ENCODE assay signal across 25 cellular contexts in the genomic region with DNA sequence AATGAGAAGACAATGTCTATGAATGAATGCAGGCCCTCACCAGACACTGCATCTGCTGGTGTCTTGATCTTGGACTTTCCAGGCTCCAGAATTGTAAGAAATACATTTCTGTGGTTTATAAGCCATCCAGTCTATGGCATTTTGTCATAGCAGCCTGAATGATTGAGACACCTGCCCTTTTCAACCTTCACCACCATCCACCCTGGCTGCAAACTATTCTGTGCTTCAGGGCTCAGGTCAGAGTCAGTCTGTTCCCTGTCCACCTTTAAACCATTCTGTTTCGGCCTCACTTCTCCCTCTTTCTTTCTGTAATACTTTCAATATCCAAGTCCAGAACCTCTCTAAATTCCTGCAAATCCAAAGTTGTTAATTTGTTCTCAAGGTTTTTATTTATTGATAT. TPM values are rescaled to one million over a fixed set of nuclear protein-coding genes. Genes with fewer than 3 reads are reported as not detected.
DNase-seq lines count a peak whose midpoint lies in the region; ATAC-seq, FAIRE-seq and TF ChIP-seq lines count a peak whose summit lies in the region.
"Had no signal": no experiment of that assay in that cellular context is flagged by ENCODE, and none has a peak within 500 bp of the region (broad histone marks: within the 10 kb centered on the region; RNA-seq: fewer than 3 reads in every experiment).

No MANE protein-coding gene starts in this region.

- TF ChIP-seq POLR2A in GM12892 (IDR thresholded peaks at IDR 0.05; ENCODE audit: low read depth, low read length), result no peak

- H3K27ac ChIP-seq in SJCRH30 (peak overlapping the region; percentile 50), lung (ENCODE audit: low read depth in 1 of 2, low read length in 1 of 2) (no peak overlapping the region)
- H3K27ac ChIP-seq: BLaER1 had no signal

- DNase-seq in SJCRH30 (peak in 1 of 2 experiments; percentile 73), left lobe of liver (ENCODE audit: low spot score) (no peak), lung (ENCODE audit: low spot score) (peak; percentile 9), GM12892 (ENCODE audit: insufficient read length) (no peak)
- DNase-seq: 8988T; ACHN; BE2C; C1 segment of cervical spinal cord; CD4-positive, alpha-beta memory T cell; CD4-positive, CD25-positive, alpha-beta regulatory T cell; CD8-positive, alpha-beta memory T cell; COR-L47; DMS 273 treated with DMSO at 0.1 percent for 48 hours; DMS153; DMS53; DMS79; DND-41; EL; GDM1 had no signal

- no peak for TF ChIP-seq CTCF in lung (IDR thresholded peaks at IDR 0.05; ENCODE audit: control extremely low read depth, extremely low read depth)

- H3K36me3 ChIP-seq in SJCRH30 (no peaks in the 10 kb centered on the region), lung (ENCODE audit: control insufficient read depth in 2 of 2, insufficient read depth in 2 of 2, low read length in 2 of 2) (no peaks in the 10 kb centered on the region)
- H3K36me3 ChIP-seq: BE2C, BLaER1 had no signal

- peak; percentile 87 for ATAC-seq in left lobe of liver
- ATAC-seq in lung (ENCODE audit: insufficient read depth, low FRiP score), result no peak
- no peak for ATAC-seq in HG02623 (IDR thresholded peaks at IDR 0.05; ENCODE audit: unreplicated experiment)
- no peak for ATAC-seq in HG02938 (IDR thresholded peaks at IDR 0.05; ENCODE audit: unreplicated experiment)
- ATAC-seq: GM12878 had no signal

- 93 to 97% methylated on average over 1 of the region's 1 CpG for WGBS in lung, 2 donors

- no peak for FAIRE-seq in GM12892 (lab: Jason Lieb, UNC)
- FAIRE-seq: A204.1, GM12878, GM19239 had no signal

- H3K27me3 ChIP-seq in SJCRH30, result no peaks in the 10 kb centered on the region
- H3K27me3 ChIP-seq in lung (ENCODE audit: control insufficient read depth, insufficient read depth), result no peaks in the 10 kb centered on the region
- H3K27me3 ChIP-seq: BE2C, BLaER1 had no signal

- no peak overlapping the region for H3K4me3 ChIP-seq in SJCRH30
- H3K4me3 ChIP-seq in lung, result no peak overlapping the region
- H3K4me3 ChIP-seq: BLaER1, GM12878 had no signal

- H3K9me3 ChIP-seq in SJCRH30 (replicated peaks) (no peaks in the 10 kb centered on the region; the same call in none of the 2 replicates), lung (ENCODE audit: control insufficient read depth in 2 of 2, insufficient read depth in 1 of 2, low read length in 1 of 2) (no peaks in the 10 kb centered on the region)
- H3K9me3 ChIP-seq: BE2C, BLaER1 had no signal

- H3K4me1 ChIP-seq in SJCRH30 (peaks cover 46% of the 10 kb centered on the region), lung (ENCODE audit: control insufficient read depth in 2 of 2, insufficient read depth in 2 of 2, low read length in 2 of 2) (no peaks in the 10 kb centered on the region)
- H3K4me1 ChIP-seq: BE2C, BLaER1 had no signal

RNA-seq across cellular contexts. Expression of a gene that starts 15.9 kb away (rescaled TPM):
- total RNA-seq in SJCRH30 (2014; rRNA removed; shearing (Covaris generic)), result 55.8 and 70.5 TPM in 2 replicates
- total RNA-seq in left lobe of liver (24.1 TPM), lung (100 to 1,000 TPM in 1 of 2 donors, 10 to 100 TPM in 1; 43.3 to 124 TPM)
- 10 to 100 TPM; 13.3 to 18.3 TPM for polyA plus RNA-seq in lung
- 26.2 TPM for polyA plus RNA-seq in GM12892 (2012; ENCODE audit: missing spikeins)
